Comparison of ENCODE assay signal across 10 cellular contexts in the genomic region with DNA sequence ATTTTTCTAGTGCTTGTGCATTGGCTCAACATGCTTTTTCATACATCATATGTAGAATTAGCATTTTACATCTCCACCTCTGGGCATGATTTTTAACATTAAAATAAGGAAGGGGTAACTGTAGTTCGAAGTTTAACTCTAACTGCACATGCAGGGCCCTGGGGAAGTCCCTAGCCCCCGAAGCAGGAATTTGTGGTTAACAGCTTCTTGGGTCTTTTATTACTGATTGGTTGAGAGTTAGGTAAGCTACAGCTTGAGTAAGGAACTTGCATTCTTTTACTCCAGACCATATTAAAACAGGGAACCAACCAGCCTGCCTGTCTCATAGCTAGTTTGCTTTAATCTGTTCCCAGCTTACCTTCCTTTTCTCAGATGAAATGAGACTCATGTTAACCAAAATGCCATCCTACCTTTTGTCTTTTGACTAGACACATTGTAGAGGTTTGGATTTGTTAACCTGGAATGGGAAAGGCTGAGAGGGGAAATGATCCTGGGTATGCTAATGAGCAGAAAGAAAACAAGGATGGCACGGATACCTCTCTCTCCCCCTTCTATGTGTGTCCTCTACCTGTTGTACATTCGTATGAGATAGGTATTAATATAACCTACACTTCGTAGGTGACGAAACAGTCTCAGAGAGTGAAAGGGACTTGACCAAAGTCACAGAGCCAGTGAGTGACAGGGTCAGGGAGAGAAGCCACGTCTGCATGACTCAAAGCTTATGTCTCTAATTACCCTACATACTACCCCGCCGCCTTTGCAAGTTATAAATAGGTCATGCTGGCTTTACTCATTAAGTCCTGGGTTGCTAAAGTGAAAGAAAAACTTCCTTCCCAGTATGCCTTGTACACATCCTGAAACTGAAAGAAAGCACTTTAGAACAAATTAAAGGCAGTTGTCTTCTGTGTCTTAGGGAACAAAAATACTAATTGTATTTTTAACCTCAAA.
DNase-seq lines count a peak whose midpoint lies in the region; ATAC-seq, FAIRE-seq and TF ChIP-seq lines count a peak whose summit lies in the region.
"Had no signal": no experiment of that assay in that cellular context is flagged by ENCODE, and none has a peak within 500 bp of the region (broad histone marks: within the 10 kb centered on the region; RNA-seq: fewer than 3 reads in every experiment).

No MANE protein-coding gene starts in this region.

- H3K4me3 ChIP-seq in endothelial cell of umbilical vein (replicated peaks in 1 of 3; ENCODE audit: insufficient read depth in 1 of 3, low read depth in 1 of 3, low read length in 3 of 3) (no peak overlapping the region), tibial artery (no peak overlapping the region)

- TF ChIP-seq CTCF in endothelial cell of umbilical vein (IDR thresholded peaks at IDR 0.05; ENCODE audit: extremely low read depth in 1 of 2, insufficient read depth in 1 of 2, low read depth in 1 of 2, low read length in 2 of 2) (no peak), tibial artery (IDR thresholded peaks at IDR 0.05) (no peak)

- no peaks in the 10 kb centered on the region for H3K9me3 ChIP-seq in endothelial cell of umbilical vein (replicated peaks; ENCODE audit: control insufficient read depth, insufficient read depth, low read length)
- H3K9me3 ChIP-seq in tibial artery, result peaks cover 0 to 5% (median 3%) of the 10 kb centered on the region in 3 donors

- H3K27ac ChIP-seq in endothelial cell of umbilical vein (ENCODE audit: insufficient read depth, low read depth, low read length) (no peak overlapping the region), tibial artery (no peak overlapping the region)
- H3K27ac ChIP-seq: VCaP had no signal

- DNase-seq in endothelial cell of umbilical vein (ENCODE audit: low read depth, low spot score), result no peak
- DNase-seq in tibial artery, result no peak
- no peak for DNase-seq in AG08395 (ENCODE audit: low spot score)
- no peak for DNase-seq in NCI-H510A (lab: John Stamatoyannopoulos, UW)

- H3K9ac ChIP-seq in endothelial cell of umbilical vein (replicated peaks; ENCODE audit: extremely low read depth, insufficient read depth, low read length), result no peak overlapping the region

- no peaks in the 10 kb centered on the region for H3K79me2 ChIP-seq in endothelial cell of umbilical vein (ENCODE audit: control insufficient read depth, insufficient read depth, low read length)

- H3K27me3 ChIP-seq in endothelial cell of umbilical vein (ENCODE audit: control insufficient read depth in 2 of 2, insufficient read depth in 2 of 2, low read length in 2 of 2), result no peaks in the 10 kb centered on the region
- H3K27me3 ChIP-seq in tibial artery, result no peaks in the 10 kb centered on the region

- intact Hi-C loops in endothelial cell of umbilical vein (cut with micrococcal nuclease), result no loop called here
- intact Hi-C loops in tibial artery (cut with DNase I; ENCODE audit: low total_unique reads), result no loop called here

- H4K20me1 ChIP-seq in endothelial cell of umbilical vein (replicated peaks; ENCODE audit: control insufficient read depth, extremely low read depth, insufficient read depth, low read length), result no peaks in the 10 kb centered on the region

- no peak for TF ChIP-seq POLR2A in endothelial cell of umbilical vein (IDR thresholded peaks at IDR 0.05; ENCODE audit: low read depth, low read length)

- peak overlapping the region; percentile 70 for H3K4me3 Mint-ChIP-seq in T-helper 1 cell treated with Interleukin-12 subunit alpha and Interleukin-12 subunit beta and Interleukin-4 antibody, amounts not matched to agents 30 μg/mL and 1 μg/mL, for 36 hours
- peak overlapping the region; percentile 64 for H3K4me3 Mint-ChIP-seq in stimulated activated memory B cell treated with anti-CD40 and anti-IgM and Interleukin-4, amounts not matched to agents 10 μg/mL and 1 μg/mL and 100 μg/mL, for 72 hours
- H3K4me3 Mint-ChIP-seq: nephron had no signal

- H3K36me3 ChIP-seq in endothelial cell of umbilical vein (ENCODE audit: control insufficient read depth in 2 of 2, extremely low read depth in 1 of 2, insufficient read depth in 2 of 2, low read length in 2 of 2) (no peaks in the 10 kb centered on the region), tibial artery (no peaks in the 10 kb centered on the region)

- POLR2A ChIA-PET in endothelial cell of umbilical vein (lab: Charles Lee), result no interaction called here

- dilution Hi-C loops in endothelial cell of umbilical vein (cut with MboI; ENCODE audit: extremely low pct_ligation_motif_present, low sequenced_read_pairs), result no loop called here

- no TSS peak for BruUV-seq in endothelial cell of umbilical vein (replicated peaks; lab: Mats Ljungman, UMichigan)

- peaks cover 22% of the 10 kb centered on the region for H3K4me1 Mint-ChIP-seq in T-helper 1 cell treated with Interleukin-12 subunit alpha and Interleukin-12 subunit beta and Interleukin-4 antibody, amounts not matched to agents 30 μg/mL and 1 μg/mL, for 36 hours (ENCODE audit: low read depth)
- peaks cover 13% of the 10 kb centered on the region for H3K4me1 Mint-ChIP-seq in stimulated activated memory B cell treated with anti-CD40 and anti-IgM and Interleukin-4, amounts not matched to agents 10 μg/mL and 1 μg/mL and 100 μg/mL, for 72 hours
- H3K4me1 Mint-ChIP-seq: nephron had no signal

- peak overlapping the region; percentile 94 for H3K27ac Mint-ChIP-seq in T-helper 1 cell treated with Interleukin-12 subunit alpha and Interleukin-12 subunit beta and Interleukin-4 antibody, amounts not matched to agents 30 μg/mL and 1 μg/mL, for 36 hours
- peak overlapping the region; percentile 84 for H3K27ac Mint-ChIP-seq in stimulated activated memory B cell treated with anti-CD40 and anti-IgM and Interleukin-4, amounts not matched to agents 10 μg/mL and 1 μg/mL and 100 μg/mL, for 72 hours
- H3K27ac Mint-ChIP-seq: nephron had no signal

- H3K4me1 ChIP-seq in endothelial cell of umbilical vein (ENCODE audit: control insufficient read depth, extremely low read depth, insufficient read depth, low read length), result no peaks in the 10 kb centered on the region
- no peaks in the 10 kb centered on the region for H3K4me1 ChIP-seq in tibial artery

- FAIRE-seq in endothelial cell of umbilical vein (lab: Jason Lieb, UNC), result peak; percentile 26

- CTCF ChIA-PET in endothelial cell of umbilical vein (lab: Charles Lee), result no interaction called here

- H3K36me3 Mint-ChIP-seq in T-helper 1 cell treated with Interleukin-12 subunit alpha and Interleukin-12 subunit beta and Interleukin-4 antibody, amounts not matched to agents 30 μg/mL and 1 μg/mL, for 36 hours (ENCODE audit: low read depth), result no peaks in the 10 kb centered on the region
- H3K36me3 Mint-ChIP-seq in stimulated activated memory B cell treated with anti-CD40 and anti-IgM and Interleukin-4, amounts not matched to agents 10 μg/mL and 1 μg/mL and 100 μg/mL, for 72 hours, result no peaks in the 10 kb centered on the region

- no peaks in the 10 kb centered on the region for H3K27me3 Mint-ChIP-seq in T-helper 1 cell treated with Interleukin-12 subunit alpha and Interleukin-12 subunit beta and Interleukin-4 antibody, amounts not matched to agents 30 μg/mL and 1 μg/mL, for 36 hours (ENCODE audit: low read depth)
- H3K27me3 Mint-ChIP-seq in stimulated activated memory B cell treated with anti-CD40 and anti-IgM and Interleukin-4, amounts not matched to agents 10 μg/mL and 1 μg/mL and 100 μg/mL, for 72 hours, result no peaks in the 10 kb centered on the region

- no peaks in the 10 kb centered on the region for H3K9me1 ChIP-seq in endothelial cell of umbilical vein (replicated peaks; ENCODE audit: control insufficient read depth, extremely low read depth, insufficient read depth, low read length)

- H3K4me2 ChIP-seq in endothelial cell of umbilical vein (ENCODE audit: insufficient read depth, low read length), result no peak overlapping the region

- ATAC-seq in GM19328 (IDR thresholded peaks at IDR 0.05; ENCODE audit: unreplicated experiment) (peak; percentile 90), HG03108 (IDR thresholded peaks at IDR 0.05; ENCODE audit: unreplicated experiment) (peak; percentile 87)
- ATAC-seq in stimulated activated memory B cell treated with anti-CD40 and anti-IgM and Interleukin-4, amounts not matched to agents 10 μg/mL and 1 μg/mL and 100 μg/mL, for 72 hours, result peak; percentile 94

- H3K9me3 Mint-ChIP-seq in T-helper 1 cell treated with Interleukin-12 subunit alpha and Interleukin-12 subunit beta and Interleukin-4 antibody, amounts not matched to agents 30 μg/mL and 1 μg/mL, for 36 hours, result peaks cover 4% of the 10 kb centered on the region
- H3K9me3 Mint-ChIP-seq in stimulated activated memory B cell treated with anti-CD40 and anti-IgM and Interleukin-4, amounts not matched to agents 10 μg/mL and 1 μg/mL and 100 μg/mL, for 72 hours, result no peaks in the 10 kb centered on the region

- H2AFZ ChIP-seq in endothelial cell of umbilical vein (ENCODE audit: low read depth, low read length), result no peak overlapping the region

TF ChIP-seq in endothelial cell of umbilical vein, 7 proteins besides CTCF, POLR2A, EP300 and RAD21:
- TF ChIP-seq, protein P1, sequence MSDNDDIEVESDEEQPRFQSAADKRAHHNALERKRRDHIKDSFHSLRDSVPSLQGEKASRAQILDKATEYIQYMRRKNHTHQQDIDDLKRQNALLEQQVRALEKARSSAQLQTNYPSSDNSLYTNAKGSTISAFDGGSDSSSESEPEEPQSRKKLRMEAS (IDR thresholded peaks at IDR 0.05; ENCODE audit: insufficient read depth, insufficient read length), result no peak
- TF ChIP-seq GATA2 (IDR thresholded peaks at IDR 0.05; ENCODE audit: insufficient read depth, insufficient read length, low read depth, low read length), result no peak
- no peak for TF ChIP-seq MYC (IDR thresholded peaks at IDR 0.05; ENCODE audit: low read depth, low read length)
- no peak for TF ChIP-seq JUN (IDR thresholded peaks at IDR 0.05; ENCODE audit: borderline replicate concordance, insufficient read depth, insufficient read length, low read depth)
- no peak for TF ChIP-seq EZH2 (IDR thresholded peaks at IDR 0.05; ENCODE audit: borderline replicate concordance, low read depth, low read length, severe bottlenecking)
- no peak for TF ChIP-seq POLR2AphosphoS5 (IDR thresholded peaks at IDR 0.05; ENCODE audit: insufficient read depth, low read depth, low read length)
- TF ChIP-seq FOS (IDR thresholded peaks at IDR 0.05; ENCODE audit: borderline replicate concordance, insufficient read depth, low read length), result no peak
